8 cellular contexts compared by ENCODE assay signal in the genomic region with DNA sequence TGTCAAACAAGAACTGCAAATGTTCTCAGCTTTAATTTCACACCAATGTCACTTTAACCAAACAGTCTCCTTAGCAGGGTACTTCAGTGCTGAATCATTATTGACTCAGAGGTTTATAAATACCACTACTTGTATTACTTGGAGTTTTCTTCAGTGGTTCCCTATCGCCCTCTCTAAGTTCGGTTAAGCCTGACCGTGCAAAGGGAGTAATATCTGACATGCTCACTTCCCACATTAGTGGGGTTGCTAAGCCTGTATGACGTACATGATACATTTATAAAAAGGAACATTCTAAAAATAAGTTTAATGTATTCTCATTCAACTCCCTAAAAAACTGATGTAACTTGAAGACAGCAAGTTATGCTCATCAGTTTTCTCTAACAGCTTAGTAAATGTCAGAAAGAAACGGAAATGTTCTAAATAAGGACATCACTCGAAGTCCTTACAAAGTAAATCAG.
A peak's percentile ranks its signal among the peaks of the same experiment; 100 is the strongest.
DNase-seq lines count a peak whose midpoint lies in the region; ATAC-seq, FAIRE-seq and TF ChIP-seq lines count a peak whose summit lies in the region.

No MANE protein-coding gene starts in this region.

- H3K4me3 Mint-ChIP-seq in activated CD4-positive, alpha-beta T cell treated with anti-CD3 and anti-CD28 coated beads, Interleukin-2, amount 10 ng/mL, durations not matched to agents 7 days and 5 days = no peak overlapping the region

- in situ Hi-C loops in brain microvascular endothelial cell (cut with HindIII; ENCODE audit: low pct_ligation_motif_present, low sequenced_read_pairs) = no loop called here

- H3K36me3 ChIP-seq in brain microvascular endothelial cell (replicated peaks) (no peaks in the 10 kb centered on the region), pancreas (no peaks in the 10 kb centered on the region)

- intact Hi-C loops in pancreas (cut with DNase I) = no loop called here

- H3K36me3 Mint-ChIP-seq in activated CD4-positive, alpha-beta T cell treated with anti-CD3 and anti-CD28 coated beads, Interleukin-2, amount 10 ng/mL, durations not matched to agents 7 days and 5 days (ENCODE audit: low read depth) = no peaks in the 10 kb centered on the region

- H3K9me3 ChIP-seq in pancreas = no peaks in the 10 kb centered on the region

- ATAC-seq in GM21423 (IDR thresholded peaks at IDR 0.05; ENCODE audit: unreplicated experiment) (peak; percentile 97), HG03565 (IDR thresholded peaks at IDR 0.05; ENCODE audit: unreplicated experiment) (peak; percentile 96), pancreas (peak; percentile 46 to 91 (median 84))

- H3K27me3 ChIP-seq in brain microvascular endothelial cell (replicated peaks) (no peaks in the 10 kb centered on the region), pancreas (no peaks in the 10 kb centered on the region)

- CTCF ChIA-PET in activated CD4-positive, alpha-beta T cell treated with anti-CD3 and anti-CD28 coated beads, Interleukin-2, amount 10 ng/mL, durations not matched to agents 7 days and 5 days (lab: Charles Lee) = no interaction called here

- DNase-seq in GDM1 (lab: John Stamatoyannopoulos, UW) (peak; percentile 65), brain microvascular endothelial cell (peak; percentile 94), pancreas (no peak), D721Med (ENCODE audit: insufficient read length, low spot score) (no peak), NCI-H2081 (lab: John Stamatoyannopoulos, UW) (no peak)
- no peak for DNase-seq in activated CD4-positive, alpha-beta T cell treated with anti-CD3 and anti-CD28 coated beads, Interleukin-2, amount 10 ng/mL, durations not matched to agents 7 days and 5 days

- H3K4me1 ChIP-seq in pancreas = peaks cover 0 to 6% (median 0%) of the 10 kb centered on the region in 3 donors

- no peaks in the 10 kb centered on the region for H3K9me3 Mint-ChIP-seq in activated CD4-positive, alpha-beta T cell treated with anti-CD3 and anti-CD28 coated beads, Interleukin-2, amount 10 ng/mL, durations not matched to agents 7 days and 5 days

- no peak for TF ChIP-seq CTCF in brain microvascular endothelial cell (IDR thresholded peaks at IDR 0.05; ENCODE audit: low read depth, low read length, missing control alignments)
- no peak for TF ChIP-seq CTCF in pancreas (IDR thresholded peaks at IDR 0.05)
- TF ChIP-seq CTCF in D721Med (IDR thresholded peaks at IDR 0.05; ENCODE audit: insufficient read depth, missing control alignments) = no peak

- FAIRE-seq in pancreas (lab: Jason Lieb, UNC) (no peak), D721Med (lab: Jason Lieb, UNC) (no peak)

- no peak overlapping the region for H3K27ac Mint-ChIP-seq in activated CD4-positive, alpha-beta T cell treated with anti-CD3 and anti-CD28 coated beads, Interleukin-2, amount 10 ng/mL, durations not matched to agents 7 days and 5 days

- no peaks in the 10 kb centered on the region for H3K4me1 Mint-ChIP-seq in activated CD4-positive, alpha-beta T cell treated with anti-CD3 and anti-CD28 coated beads, Interleukin-2, amount 10 ng/mL, durations not matched to agents 7 days and 5 days

- peak overlapping the region; percentile 82 for H3K27ac ChIP-seq in brain microvascular endothelial cell
- H3K27ac ChIP-seq in pancreas = no peak overlapping the region

- H3K4me3 ChIP-seq in brain microvascular endothelial cell (ENCODE audit: low read depth, low read length) (no peak overlapping the region), pancreas (no peak overlapping the region)

- 50 to 59% methylated on average over 6 of the region's 6 CpGs for WGBS in pancreas, 2 donors

- peaks cover 4% of the 10 kb centered on the region for H3K27me3 Mint-ChIP-seq in activated CD4-positive, alpha-beta T cell treated with anti-CD3 and anti-CD28 coated beads, Interleukin-2, amount 10 ng/mL, durations not matched to agents 7 days and 5 days

- POLR2A ChIA-PET in activated CD4-positive, alpha-beta T cell treated with anti-CD3 and anti-CD28 coated beads, Interleukin-2, amount 10 ng/mL, durations not matched to agents 7 days and 5 days (lab: Charles Lee) = no interaction called here

Comparison
In these comparisons a context has a peak if more than half of its experiments do, and no peak if none do; other contexts are left out.
1. DNase-seq: peak in GDM1 (single experiment) and brain microvascular endothelial cell (single experiment); none in pancreas (0 of 6), D721Med (single experiment), NCI-H2081 (0 of 2) and activated CD4-positive, alpha-beta T cell treated with anti-CD3 and anti-CD28 coated beads, Interleukin-2, amount 10 ng/mL, durations not matched to agents 7 days and 5 days (single experiment).
2. Peak in every context shown above with its lines, with median percentiles within 50 percentile points of each other: ATAC-seq.